ENCODE assay signal across 8 cellular contexts in genomic region chr9:111482656-111483418, GRCh38. TPM values are rescaled to one million over a fixed set of nuclear protein-coding genes. Genes with fewer than 3 reads are reported as not detected.
DNase-seq lines count a peak whose midpoint lies in the region; ATAC-seq and TF ChIP-seq lines count a peak whose summit lies in the region.

No MANE protein-coding gene starts in this region.

- POLR2A ChIA-PET in IMR-90 (lab: Charles Lee; ENCODE audit: unreplicated experiment), result no interaction called here

- H3K79me1 ChIP-seq in IMR-90 (ENCODE audit: low read depth in 1 of 2, low read length in 2 of 2), result peaks cover 3 to 37% of the 10 kb centered on the region in 2 experiments; a peak in 3 of 4 replicates

- H2BK20ac ChIP-seq in IMR-90 (ENCODE audit: low read depth, low read length), result no peak overlapping the region

- H4K5ac ChIP-seq in IMR-90 (ENCODE audit: low read depth, low read length), result peak overlapping the region; percentile 15

- peak overlapping the region; percentile 19 for H3K18ac ChIP-seq in IMR-90 (ENCODE audit: low read depth, low read length)

- H3K36me3 ChIP-seq in IMR-90 (ENCODE audit: control insufficient read depth, insufficient read depth, low read length) (no peaks in the 10 kb centered on the region), osteoblast (ENCODE audit: insufficient read depth, low read length) (no peaks in the 10 kb centered on the region), thoracic aorta (no peaks in the 10 kb centered on the region)

- H3K23ac ChIP-seq in IMR-90 (ENCODE audit: low read depth, low read length), result peak overlapping the region; percentile 99

- H4K91ac ChIP-seq in IMR-90 (ENCODE audit: insufficient read depth, low read depth, low read length), result peak overlapping the region; percentile 86

- peak overlapping the region; percentile 80 to 94 for H4K8ac ChIP-seq in IMR-90 (ENCODE audit: low read depth in 2 of 2, low read length in 2 of 2)

- peak overlapping the region; percentile 99 for H2AK9ac ChIP-seq in IMR-90 (replicated peaks; ENCODE audit: low read depth, low read length, poor library complexity)

- H3K14ac ChIP-seq in IMR-90 (replicated peaks; ENCODE audit: low read depth, low read length), result peak overlapping the region; percentile 94

- H2BK120ac ChIP-seq in IMR-90 (ENCODE audit: low read depth, low read length), result peak overlapping the region; percentile 80; the same call in 1 of the 2 replicates

- H3K27me3 ChIP-seq in IMR-90 (ENCODE audit: control insufficient read depth, insufficient read depth, low read length) (no peaks in the 10 kb centered on the region; the same call in 1 of the 2 replicates), osteoblast (ENCODE audit: insufficient read depth, low read length) (no peaks in the 10 kb centered on the region), thoracic aorta (replicated peaks; ENCODE audit: insufficient read depth) (no peaks in the 10 kb centered on the region)

- DNase-seq in EL (peak; percentile 77), IMR-90 (peak; percentile 55), SK-MEL-5 (ENCODE audit: low read depth, low spot score) (peak; percentile 50), glomerular visceral epithelial cell (ENCODE audit: extremely low spot score) (peak; percentile 65), osteoblast (ENCODE audit: insufficient read length, low spot score, missing footprints) (peak; percentile 95), thoracic aorta (ENCODE audit: low spot score) (peak; percentile 41)
- peak; percentile 64 to 78 for DNase-seq in activated naive CD4-positive, alpha-beta T cell treated with anti-CD3 and anti-CD28 coated beads, Interleukin-2, amount 50 U/mL, for 72 hours (ENCODE audit: low spot score in 2 of 2)

- TF ChIP-seq CTCF in IMR-90 (conservative IDR thresholded peaks at IDR 0.05; ENCODE audit: low read depth, low read length) (no peak), osteoblast (IDR thresholded peaks at IDR 0.05; ENCODE audit: extremely low read depth, low read depth, low read length) (no peak), thoracic aorta (IDR thresholded peaks at IDR 0.05) (no peak)

- peak; percentile 13; the same call in 1 of the 2 replicates for TF ChIP-seq POLR2A in IMR-90 (IDR thresholded peaks at IDR 0.05; ENCODE audit: low read depth, low read length)

- intact Hi-C loops in IMR-90 (cut with micrococcal nuclease), result no loop called here

- H4K20me1 ChIP-seq in IMR-90 (ENCODE audit: insufficient read depth, low read length), result peaks cover 45% of the 10 kb centered on the region
- H4K20me1 ChIP-seq in osteoblast (ENCODE audit: insufficient read depth, low read length), result peaks cover 32% of the 10 kb centered on the region

- H3K79me2 ChIP-seq in osteoblast (ENCODE audit: insufficient read depth, low read length), result peaks cover 53% of the 10 kb centered on the region

- H3K27ac ChIP-seq in IMR-90 (ENCODE audit: insufficient read depth, low read length) (peak overlapping the region; percentile 73), osteoblast (ENCODE audit: low read depth, low read length) (peak overlapping the region; percentile 82), thoracic aorta (peak overlapping the region; percentile 98 to 99)

- peak overlapping the region; percentile 71 for H3K56ac ChIP-seq in IMR-90 (ENCODE audit: extremely low read depth, insufficient read depth, low read length)

- no TSS peak for BruUV-seq in IMR-90 (replicated peaks; lab: Mats Ljungman, UMichigan)

- in situ Hi-C loops in IMR-90 (cut with MboI; ENCODE audit: low sequenced_read_pairs), result no loop called here
- in situ Hi-C loops in SK-MEL-5 (cut with HindIII; ENCODE audit: low pct_unique_long_range_greater_than_20kb, low sequenced_read_pairs), result no loop called here

- no peak for TF ChIP-seq RAD21 in IMR-90 (IDR thresholded peaks at IDR 0.05; ENCODE audit: low read length)

- peaks cover 10% of the 10 kb centered on the region; the same call in 1 of the 2 replicates for H3K9me1 ChIP-seq in IMR-90 (ENCODE audit: insufficient read depth, low read length)

- H3K9me3 ChIP-seq in IMR-90 (ENCODE audit: control insufficient read depth, insufficient read depth, low read length) (no peaks in the 10 kb centered on the region), osteoblast (ENCODE audit: low read depth, low read length) (no peaks in the 10 kb centered on the region), thoracic aorta (no peaks in the 10 kb centered on the region)

- H3K9ac ChIP-seq in IMR-90 (ENCODE audit: low read depth, low read length), result peak overlapping the region; percentile 75

- peaks cover 11 to 19% of the 10 kb centered on the region in 2 donors for H3K36me3 Mint-ChIP-seq in activated naive CD4-positive, alpha-beta T cell treated with anti-CD3 and anti-CD28 coated beads, Interleukin-2, amount 50 U/mL, for 72 hours

- H3K4me3 ChIP-seq in IMR-90 (ENCODE audit: insufficient read depth, low read depth, low read length) (peak overlapping the region; percentile 75), osteoblast (ENCODE audit: insufficient read depth, low read length) (peak overlapping the region; percentile 97), thoracic aorta (peak overlapping the region; percentile 93)

- peak overlapping the region; percentile 98 for H2AFZ ChIP-seq in IMR-90 (replicated peaks; ENCODE audit: low read length, poor library complexity)
- peak overlapping the region; percentile 94 for H2AFZ ChIP-seq in osteoblast (ENCODE audit: low read length)

- CTCF ChIA-PET in IMR-90 (lab: Yijun Ruan, JAX), result interaction anchor here (0.5 kb wide), 1 partner anchor 22 kb away, joined by 4 read pairs; no protein-coding TSS in a partner anchor

- no peaks in the 10 kb centered on the region for H3K9me3 Mint-ChIP-seq in activated naive CD4-positive, alpha-beta T cell treated with anti-CD3 and anti-CD28 coated beads, Interleukin-2, amount 50 U/mL, for 72 hours

- dilution Hi-C loops in IMR-90 (cut with HindIII; ENCODE audit: low sequenced_read_pairs, unreplicated experiment), result no loop called here

- 0% methylated on average over 11 of the region's 74 CpGs; no CpG with 5 or more reads in 1 of the 2 experiments for WGBS in IMR-90 (ENCODE audit: extremely low coverage in 2 of 2, insufficient read length in 1 of 2), 2 experiments

- H2BK5ac ChIP-seq in IMR-90 (ENCODE audit: low read depth, low read length, poor library complexity, severe bottlenecking), result peak overlapping the region; percentile 51

- peak; percentile 66 for ATAC-seq in GM21529 (IDR thresholded peaks at IDR 0.05; ENCODE audit: unreplicated experiment)
- ATAC-seq in IMR-90 (ENCODE audit: low read depth), result peak; percentile 44
- ATAC-seq in activated naive CD4-positive, alpha-beta T cell treated with anti-CD3 and anti-CD28 coated beads, Interleukin-2, amount 50 U/mL, for 72 hours, result peak; percentile 44 to 58
- ATAC-seq in thoracic aorta (ENCODE audit: insufficient number of reproducible peaks, low FRiP score, low read depth), result peak; percentile 34

- H3K4me2 ChIP-seq in IMR-90 (ENCODE audit: low read depth, low read length), result peak overlapping the region; percentile 70
- peak overlapping the region; percentile 96 for H3K4me2 ChIP-seq in osteoblast (ENCODE audit: insufficient read depth, low read length)

- H2BK15ac ChIP-seq in IMR-90 (ENCODE audit: low read depth, low read length), result 0 out of 3 replicates have a peak overlapping the region, but pooled peaks have one; percentile 65

- peak overlapping the region; percentile 87 to 89 for H3K27ac Mint-ChIP-seq in activated naive CD4-positive, alpha-beta T cell treated with anti-CD3 and anti-CD28 coated beads, Interleukin-2, amount 50 U/mL, for 72 hours

- H3K4me1 ChIP-seq in IMR-90 (ENCODE audit: control insufficient read depth, insufficient read depth, low read length), result peaks cover 2% of the 10 kb centered on the region; the same call in 1 of the 2 replicates
- H3K4me1 ChIP-seq in osteoblast (ENCODE audit: insufficient read depth, low read length), result peaks cover 9% of the 10 kb centered on the region
- peaks cover 0 to 27% of the 10 kb centered on the region in 2 donors for H3K4me1 ChIP-seq in thoracic aorta (ENCODE audit: control insufficient read depth in 1 of 2, low read depth in 2 of 2)

- H2AK5ac ChIP-seq in IMR-90 (ENCODE audit: low read depth, low read length), result peak overlapping the region; percentile 73

- peak overlapping the region; percentile 94 for H3K4ac ChIP-seq in IMR-90 (ENCODE audit: low read depth, low read length)

TF ChIP-seq in IMR-90, 13 proteins besides CTCF, POLR2A, EP300 and RAD21 (continues in another document):
- TF ChIP-seq ELK1 (IDR thresholded peaks at IDR 0.05; ENCODE audit: borderline replicate concordance, low read depth, low read length) (no peak), CEBPB (IDR thresholded peaks at IDR 0.05; ENCODE audit: low read depth, low read length) (peak; percentile 78)

RNA-seq across cellular contexts. Expression of gene ECPAS, which starts 1.3 kb away (rescaled TPM):
- 54.8 and 78.9 TPM in 2 replicates for total RNA-seq in IMR-90 (2012; rRNA removed)
- polyA plus RNA-seq in IMR-90 (2012; rRNA removed), result 17.2 and 20.1 TPM in 2 replicates
- polyA plus RNA-seq in IMR-90 (2012; cell fraction: cytosol; rRNA removed), result 6.0 and 7.2 TPM in 2 replicates
- polyA plus RNA-seq in IMR-90 (2012; cell fraction: nucleus; rRNA removed; ENCODE audit: low replicate concordance), result 8.9 and 56.1 TPM in 2 replicates
- total RNA-seq in SK-MEL-5 (2014; rRNA removed; shearing (Covaris generic)), result 54.1 and 58.0 TPM in 2 replicates
- polyA plus RNA-seq in SK-MEL-5 (2015; cell fraction: cytosol; rRNA removed), result 24.8 and 31.3 TPM in 2 replicates
- polyA plus RNA-seq in SK-MEL-5 (2015; cell fraction: nucleus; rRNA removed), result 82.8 and 88.0 TPM in 2 replicates
- 10 to 100 TPM; 57.5 to 95.7 TPM for total RNA-seq in activated naive CD4-positive, alpha-beta T cell treated with anti-CD3 and anti-CD28 coated beads, Interleukin-2, amount 50 U/mL, for 72 hours
- 116 and 117 TPM in 2 replicates for total RNA-seq in osteoblast
- total RNA-seq in thoracic aorta, result 100 to 1,000 TPM in 1 of 2 donors, 10 to 100 TPM in 1; 72.7 to 115 TPM

RNA-seq across cellular contexts. Expression of gene ZNF483, which starts 42.1 kb away (rescaled TPM):
- total RNA-seq in IMR-90 (2012; rRNA removed) (0.90 and 1.4 TPM in 2 replicates), osteoblast (5.9 and 6.2 TPM in 2 replicates), thoracic aorta (10 to 100 TPM in 1 of 2 donors, 1 to 10 TPM in 1; 9.7 to 17.8 TPM)
- 0.10 and 0.11 TPM in 2 replicates for polyA plus RNA-seq in IMR-90 (2012; rRNA removed)
- 0.02 and 0.03 TPM in 2 replicates for polyA plus RNA-seq in IMR-90 (2012; cell fraction: cytosol; rRNA removed)
- polyA plus RNA-seq in IMR-90 (2012; cell fraction: nucleus; rRNA removed; ENCODE audit: low replicate concordance), result 0.03 and 0.83 TPM in 2 replicates
- 4.2 and 5.3 TPM in 2 replicates for total RNA-seq in SK-MEL-5 (2014; rRNA removed; shearing (Covaris generic))
- polyA plus RNA-seq in SK-MEL-5 (2015; cell fraction: cytosol; rRNA removed), result 1.2 and 2.8 TPM in 2 replicates
- polyA plus RNA-seq in SK-MEL-5 (2015; cell fraction: nucleus; rRNA removed), result 2.1 and 5.5 TPM in 2 replicates
- total RNA-seq in activated naive CD4-positive, alpha-beta T cell treated with anti-CD3 and anti-CD28 coated beads, Interleukin-2, amount 50 U/mL, for 72 hours, result 1 to 10 TPM; 5.1 to 8.2 TPM

Comparison
In these comparisons a context has a peak if more than half of its experiments do, and no peak if none do; other contexts are left out.
1. Peak in every context shown above with its lines: DNase-seq, ATAC-seq, H3K4me3 ChIP-seq and H3K27ac ChIP-seq.
2. DNase-seq: peak in every context shown above with its lines; median percentile 95 in osteoblast; 77 in EL; 71 in activated naive CD4-positive, alpha-beta T cell treated with anti-CD3 and anti-CD28 coated beads, Interleukin-2, amount 50 U/mL, for 72 hours; 65 in glomerular visceral epithelial cell; 55 in IMR-90; 50 in SK-MEL-5; 41 in thoracic aorta.